ENCODE assay signal across 28 cellular contexts in the genomic region with DNA sequence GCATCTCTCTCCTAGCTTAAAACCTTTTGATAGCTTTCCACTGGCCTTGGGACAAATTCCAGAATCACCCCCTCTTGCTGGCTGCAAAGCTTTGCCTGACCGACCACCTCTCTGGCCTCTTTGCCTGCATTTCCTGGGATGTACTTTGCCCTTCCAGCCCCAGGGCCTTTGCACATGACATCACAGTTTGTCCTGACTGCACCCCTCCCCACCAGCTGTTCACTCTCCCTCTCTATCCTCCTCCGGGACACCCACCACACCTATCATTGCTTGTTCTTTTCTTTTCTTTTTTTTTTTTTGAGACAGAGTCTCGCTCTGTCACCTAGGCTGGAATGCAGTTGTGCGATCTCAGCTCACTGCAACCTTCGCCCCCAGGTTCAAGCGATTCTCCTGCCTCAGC. TPM values are rescaled to one million over a fixed set of nuclear protein-coding genes. Genes with fewer than 3 reads are reported as not detected.
DNase-seq lines count a peak whose midpoint lies in the region; ATAC-seq, FAIRE-seq and TF ChIP-seq lines count a peak whose summit lies in the region.
"Had no signal": no experiment of that assay in that cellular context is flagged by ENCODE, and none has a peak within 500 bp of the region (broad histone marks: within the 10 kb centered on the region; RNA-seq: fewer than 3 reads in every experiment).

No MANE protein-coding gene starts in this region.

- H3K4me1 ChIP-seq in HepG2 (ENCODE audit: insufficient read depth, low read length) (peaks cover 8% of the 10 kb centered on the region), right lobe of liver (no peaks in the 10 kb centered on the region), K562 (replicated peaks in 1 of 2; ENCODE audit: control insufficient read depth in 2 of 2, insufficient read depth in 2 of 2, low read length in 2 of 2) (peaks cover 0 to 53% of the 10 kb centered on the region in 2 experiments; a peak in 2 of 5 replicates)
- H3K4me1 ChIP-seq: SJSA1 had no signal

- CTCF ChIA-PET in HepG2 (lab: Yijun Ruan, JAX; ENCODE audit: low intra/inter-chr PET ratio, low total read pairs) (interaction anchor here (2.6 kb wide), 1 partner anchor 31 kb away, joined by 15 read pairs; no protein-coding TSS in a partner anchor), K562 (lab: Yijun Ruan, JAX; ENCODE audit: low intra/inter-chr PET ratio) (no interaction called here)

- H3K4me3 Mint-ChIP-seq in memory B cell = no peak overlapping the region
- H3K4me3 Mint-ChIP-seq: CD4-positive, alpha-beta T cell had no signal

- no peak overlapping the region for H3K4me3 ChIP-seq in HepG2 (replicated peaks in 1 of 3; ENCODE audit: insufficient read depth in 1 of 3, low read depth in 2 of 3, low read length in 3 of 3)
- H3K4me3 ChIP-seq in right lobe of liver = no peak overlapping the region
- H3K4me3 ChIP-seq in K562 = no peak overlapping the region
- H3K4me3 ChIP-seq: BLaER1 treated with 17β-estradiol and CSF1 and Interleukin-3, amounts not matched to agents 10 nM and 100 nM; PC-9; SJSA1 had no signal

- H2AFZ ChIP-seq in HepG2 (ENCODE audit: low read length) (no peak overlapping the region), K562 (ENCODE audit: low read depth, low read length) (no peak overlapping the region)
- H2AFZ ChIP-seq: PC-9 had no signal

- WGBS in HepG2 (ENCODE audit: low lambda C conversion rate) = 83% methylated on average over 6 of the region's 6 CpGs
- 95% methylated on average over 6 of the region's 6 CpGs for WGBS in right lobe of liver (ENCODE audit: insufficient coverage, low coverage, low lambda C conversion rate, missing lambda C conversion rate)
- 31% methylated on average over 4 of the region's 6 CpGs for WGBS in K562 (ENCODE audit: insufficient coverage, low coverage, missing lambda C conversion rate)

- H3K79me2 ChIP-seq in HepG2 (ENCODE audit: insufficient read depth, low read length) (no peaks in the 10 kb centered on the region), K562 (ENCODE audit: control insufficient read depth, insufficient read depth, low read length) (no peaks in the 10 kb centered on the region)

- no peak for TF ChIP-seq POLR2A in HepG2 (IDR thresholded peaks at IDR 0.05; ENCODE audit: insufficient read depth in 1 of 2, low read depth in 2 of 2, low read length in 2 of 2)
- TF ChIP-seq POLR2A in right lobe of liver (IDR thresholded peaks at IDR 0.05) = no peak
- no peak for TF ChIP-seq POLR2A in K562 (conservative IDR thresholded peaks at IDR 0.05)

- POLR2A ChIA-PET in HepG2 (lab: Yijun Ruan, JAX) = interaction anchor here (1.3 to 5.7 kb wide), 2 partner anchors 16 to 24 kb away, joined by 3 to 59 read pairs; a partner anchor contains a TSS
- POLR2A ChIA-PET in K562 (lab: Yijun Ruan, JAX) = interaction anchor here (0.5 to 1.4 kb wide), 4 partner anchors 10 to 716 kb away, joined by 3 to 5 read pairs (median 4); no protein-coding TSS in a partner anchor

- no peaks in the 10 kb centered on the region for H3K27me3 Mint-ChIP-seq in memory B cell
- H3K27me3 Mint-ChIP-seq: CD4-positive, alpha-beta T cell had no signal

- H3K9me1 ChIP-seq in K562 (ENCODE audit: control insufficient read depth, insufficient read depth, low read length) = peaks cover 2% of the 10 kb centered on the region

- H3K27ac ChIP-seq in HepG2 (ENCODE audit: extremely low read length, insufficient read depth, low read length) (no peak overlapping the region), right lobe of liver (no peak overlapping the region), K562 (ENCODE audit: extremely low read depth, low read depth, low read length) (no peak overlapping the region)
- H3K27ac ChIP-seq: PC-9, SJSA1 had no signal

- TF ChIP-seq CTCF in HepG2 (CRISPR knock-in tag; IDR thresholded peaks at IDR 0.05) = no peak
- TF ChIP-seq CTCF in right lobe of liver (IDR thresholded peaks at IDR 0.05) = no peak
- TF ChIP-seq CTCF in K562 (IDR thresholded peaks at IDR 0.05 in 2 of 3, conservative IDR thresholded peaks at IDR 0.05 in 1 of 3; ENCODE audit: insufficient read depth in 2 of 3, low read depth in 1 of 3, low read length in 3 of 3) = no peak

- H3K4me2 ChIP-seq in HepG2 (ENCODE audit: low read depth, low read length) = no peak overlapping the region
- no peak overlapping the region for H3K4me2 ChIP-seq in K562 (ENCODE audit: insufficient read depth, low read length)
- H3K4me2 ChIP-seq: BLaER1 treated with 17β-estradiol and CSF1 and Interleukin-3, amounts not matched to agents 10 nM and 100 nM; PC-9 had no signal

- intact Hi-C loops in HepG2 (cut with micrococcal nuclease; ENCODE audit: unreplicated experiment) (no loop called here), right lobe of liver (cut with DNase I) (no loop called here), K562 (cut with micrococcal nuclease) (no loop called here)

- H3K27me3 ChIP-seq in HepG2 (ENCODE audit: control insufficient read depth in 1 of 2, insufficient read depth in 2 of 2, low read length in 2 of 2) (no peaks in the 10 kb centered on the region), right lobe of liver (no peaks in the 10 kb centered on the region), K562 (ENCODE audit: control insufficient read depth in 2 of 2, insufficient read depth in 2 of 2, low read length in 2 of 2) (peaks cover 10 to 49% of the 10 kb centered on the region in 2 experiments; a peak in 4 of 5 replicates)
- H3K27me3 ChIP-seq: BLaER1 treated with 17β-estradiol and CSF1 and Interleukin-3, amounts not matched to agents 10 nM and 100 nM; SJSA1 had no signal

- H3K9ac ChIP-seq in HepG2 (ENCODE audit: insufficient read depth, low read depth, low read length) = no peak overlapping the region
- no peak overlapping the region for H3K9ac ChIP-seq in K562 (ENCODE audit: insufficient read depth in 1 of 2, low read depth in 2 of 2, low read length in 2 of 2)

- H3K36me3 ChIP-seq in HepG2 (replicated peaks in 1 of 2; ENCODE audit: control insufficient read depth in 1 of 2, insufficient read depth in 2 of 2, low read length in 2 of 2) (peaks cover 0 to 6% of the 10 kb centered on the region in 2 experiments; a peak in 2 of 5 replicates), right lobe of liver (no peaks in the 10 kb centered on the region), K562 (ENCODE audit: control insufficient read depth, insufficient read depth, low read length) (no peaks in the 10 kb centered on the region)

- in situ Hi-C loops in HepG2 (cut with HindIII; ENCODE audit: extremely low pct_ligation_motif_present, low pct_unique_long_range_greater_than_20kb) = no loop called here
- in situ Hi-C loops in K562 (cut with MboI) = no loop called here

- H3K27ac Mint-ChIP-seq in memory B cell = peak overlapping the region; percentile 66
- H3K27ac Mint-ChIP-seq: CD4-positive, alpha-beta T cell had no signal

- H3K36me3 Mint-ChIP-seq in memory B cell = peaks cover 35% of the 10 kb centered on the region

- DNase-seq in HepG2 (ENCODE audit: low spot score) (no peak), right lobe of liver (no peak), K562 (ENCODE audit: extremely low read depth in 1 of 4, low spot score in 3 of 4) (no peak), memory B cell (ENCODE audit: low spot score in 2 of 2) (no peak)
- DNase-seq: CD4-positive, alpha-beta T cell; COR-L47; DND-41; H7; KBM-7; NCI-H2029; NCI-H526 treated with DMSO at 0.1 percent for 48 hours; PC-9; Right ventricle myocardium superior had no signal

- ATAC-seq in HepG2 = no peak
- ATAC-seq in right lobe of liver = no peak
- no peak for ATAC-seq in K562
- no peak for ATAC-seq in memory B cell (ENCODE audit: low read depth)
- no peak for ATAC-seq in GM19324 (IDR thresholded peaks at IDR 0.05; ENCODE audit: low FRiP score, unreplicated experiment)
- ATAC-seq in GM21447 (IDR thresholded peaks at IDR 0.05; ENCODE audit: unreplicated experiment) = no peak
- ATAC-seq in SK-N-SH treated with all-trans-retinoic acid at 6 μM for 48 hours = no peak
- no peak for ATAC-seq in activated CD4-positive, CD25-positive, alpha-beta regulatory T cell treated with anti-CD3 and anti-CD28 coated beads, Interleukin-2, amount 50 U/mL, for 24 hours

- H3K9me3 ChIP-seq in HepG2 (ENCODE audit: low read length) = no peaks in the 10 kb centered on the region
- H3K9me3 ChIP-seq in right lobe of liver = no peaks in the 10 kb centered on the region
- no peaks in the 10 kb centered on the region for H3K9me3 ChIP-seq in K562 (replicated peaks; ENCODE audit: control insufficient read depth, insufficient read depth, low read depth, low read length)
- H3K9me3 ChIP-seq: BLaER1 treated with 17β-estradiol and CSF1 and Interleukin-3, amounts not matched to agents 10 nM and 100 nM; SJSA1 had no signal

- H3K9me3 Mint-ChIP-seq in memory B cell = no peaks in the 10 kb centered on the region
- H3K9me3 Mint-ChIP-seq: CD4-positive, alpha-beta T cell had no signal

- H3K4me1 Mint-ChIP-seq in memory B cell = peaks cover 26% of the 10 kb centered on the region

- H4K20me1 ChIP-seq in HepG2 (ENCODE audit: insufficient read depth, low read length) = no peaks in the 10 kb centered on the region
- peaks cover 3% of the 10 kb centered on the region; the same call in 1 of the 2 replicates for H4K20me1 ChIP-seq in K562 (replicated peaks; ENCODE audit: control insufficient read depth, insufficient read depth, low read length)

- no TSS peak for BruUV-seq in HepG2 (replicated peaks; lab: Mats Ljungman, UMichigan)
- BruUV-seq in K562 (replicated peaks; lab: Mats Ljungman, UMichigan) = no TSS peak

- FAIRE-seq in HepG2 (lab: Jason Lieb, UNC) (peak; percentile 12), K562 (lab: Jason Lieb, UNC) (no peak)
- FAIRE-seq: GM12892, GM19239 had no signal

- TF ChIP-seq RAD21 in HepG2 (CRISPR knock-in tag; IDR thresholded peaks at IDR 0.05) = no peak
- TF ChIP-seq RAD21 in K562 (CRISPR knock-in tag; conservative IDR thresholded peaks at IDR 0.05 in 1 of 2, IDR thresholded peaks at IDR 0.05 in 1 of 2) = no peak

- no peak for TF ChIP-seq EP300 in HepG2 (IDR thresholded peaks at IDR 0.05; ENCODE audit: low read depth in 2 of 2, low read length in 2 of 2)
- no peak for TF ChIP-seq EP300 in HepG2 (CRISPR knock-in tag; IDR thresholded peaks at IDR 0.05; ENCODE audit: borderline replicate concordance)
- TF ChIP-seq EP300 in K562 (IDR thresholded peaks at IDR 0.05; ENCODE audit: low read length) = no peak

RNA-seq across cellular contexts. Expression of a gene that starts 7.9 kb away (rescaled TPM):
- total RNA-seq in HepG2 (2016; rRNA removed; fragmentation: Illumina TruSeq; extraction: Trizol) (not detected in 2 replicates), right lobe of liver (not detected), K562 (2014; rRNA removed) (not detected in 2 replicates), K562 (2014; rRNA removed; fragmentation: Illumina TruSeq; extraction: Trizol) (not detected in 2 replicates), K562 (2015; rRNA removed; fragmentation: Illumina TruSeq; extraction: Trizol) (not detected in 2 replicates), K562 (2021) (not detected in 2 replicates)
- total RNA-seq in HepG2 (2016; cell fraction: cytosol; rRNA removed; fragmentation: Illumina TruSeq; extraction: Trizol; ENCODE audit: low read depth) = not detected in 2 replicates
- total RNA-seq in HepG2 (2016; cell fraction: insoluble cytoplasmic fraction; rRNA removed; fragmentation: Illumina TruSeq; extraction: Trizol) = not detected in 2 replicates
- total RNA-seq in HepG2 (2016; cell fraction: membrane; rRNA removed; fragmentation: Illumina TruSeq; extraction: Trizol) = not detected in 2 replicates
- total RNA-seq in HepG2 (2016; cell fraction: nucleus; rRNA removed; fragmentation: Illumina TruSeq; extraction: Trizol) = not detected in 2 replicates
- polyA plus RNA-seq in HepG2 (2011; rRNA removed) (0.03 and 0.07 TPM in 2 replicates), K562 (2011; rRNA removed) (not detected in 2 replicates), K562 (2014; fragmentation: Illumina TruSeq; extraction: Trizol) (not detected in 2 replicates), K562 (2014; fragmentation: Nextera tagmentation; extraction: Ambion mirVana) (not detected), K562 (2014; rRNA removed) (not detected in 2 replicates)
- polyA plus RNA-seq in HepG2 (2011; cell fraction: cytosol; rRNA removed) = not detected in 2 replicates
- 0.23 and 0.42 TPM in 2 replicates for polyA plus RNA-seq in HepG2 (2011; cell fraction: nucleus; rRNA removed)
- 0.31 TPM in 1 of 2 replicates, not detected in the other for polyA plus RNA-seq in HepG2 (2012)
- polyA plus RNA-seq in HepG2 (2016; cell fraction: cytosol; fragmentation: Illumina TruSeq; extraction: Trizol; ENCODE audit: low read depth) = not detected in 2 replicates
- not detected in 2 replicates for polyA plus RNA-seq in HepG2 (2016; cell fraction: insoluble cytoplasmic fraction; fragmentation: Illumina TruSeq; extraction: Trizol; ENCODE audit: low read depth)
- not detected in 2 replicates for polyA plus RNA-seq in HepG2 (2016; cell fraction: membrane; fragmentation: Illumina TruSeq; extraction: Trizol; ENCODE audit: low read depth)
- not detected in 2 replicates for polyA plus RNA-seq in HepG2 (2016; cell fraction: nucleus; fragmentation: Illumina TruSeq; extraction: Trizol; ENCODE audit: insufficient read depth, low read depth)
- not detected in 2 replicates for polyA minus RNA-seq in HepG2 (2011; rRNA and poly(A)+ RNA removed; ENCODE audit: low replicate concordance)
- not detected in 2 replicates for polyA minus RNA-seq in HepG2 (2011; cell fraction: cytosol; rRNA and poly(A)+ RNA removed)
- polyA minus RNA-seq in HepG2 (2011; cell fraction: nucleus; rRNA and poly(A)+ RNA removed) = not detected in 2 replicates
- total RNA-seq in K562 (2011; cell fraction: chromatin; rRNA removed; ENCODE audit: low replicate concordance) = not detected in 2 replicates
- not detected in 2 replicates for total RNA-seq in K562 (2011; cell fraction: nucleolus; rRNA removed)
- total RNA-seq in K562 (2011; cell fraction: nucleoplasm; rRNA removed) = not detected in 2 replicates
- not detected in 2 replicates for polyA plus RNA-seq in K562 (2011; cell fraction: cytosol; rRNA removed)
- not detected in 2 replicates for polyA plus RNA-seq in K562 (2011; cell fraction: nucleus; rRNA removed)
- polyA plus RNA-seq in K562 (2012) = not detected in 2 replicates
- not detected in 2 replicates for polyA minus RNA-seq in K562 (2011; rRNA and poly(A)+ RNA removed)
- polyA minus RNA-seq in K562 (2011; cell fraction: cytosol; rRNA and poly(A)+ RNA removed) = not detected in 2 replicates
- not detected in 2 replicates for polyA minus RNA-seq in K562 (2011; cell fraction: nucleus; rRNA and poly(A)+ RNA removed)
- total RNA-seq: A172, HT-29, LHCN-M2, MCF 10A, NCI-H460, PC-9, Right ventricle myocardium superior, RPMI7951, SJSA1 had no signal
- polyA plus RNA-seq: AG04450 had no signal

RNA-seq across cellular contexts. Expression of a gene that starts 22.4 kb away (rescaled TPM):
- 21.5 and 22.3 TPM in 2 replicates for total RNA-seq in HepG2 (2016; rRNA removed; fragmentation: Illumina TruSeq; extraction: Trizol)
- 2.7 and 3.0 TPM in 2 replicates for total RNA-seq in HepG2 (2016; cell fraction: cytosol; rRNA removed; fragmentation: Illumina TruSeq; extraction: Trizol; ENCODE audit: low read depth)
- total RNA-seq in HepG2 (2016; cell fraction: insoluble cytoplasmic fraction; rRNA removed; fragmentation: Illumina TruSeq; extraction: Trizol) = 22.1 and 22.5 TPM in 2 replicates
- 7.2 and 8.1 TPM in 2 replicates for total RNA-seq in HepG2 (2016; cell fraction: membrane; rRNA removed; fragmentation: Illumina TruSeq; extraction: Trizol)
- total RNA-seq in HepG2 (2016; cell fraction: nucleus; rRNA removed; fragmentation: Illumina TruSeq; extraction: Trizol) = 23.0 and 27.1 TPM in 2 replicates
- polyA plus RNA-seq in HepG2 (2011; rRNA removed) = 23.5 and 30.4 TPM in 2 replicates
- polyA plus RNA-seq in HepG2 (2011; cell fraction: cytosol; rRNA removed) = 11.6 and 11.8 TPM in 2 replicates
- 87.2 and 93.5 TPM in 2 replicates for polyA plus RNA-seq in HepG2 (2011; cell fraction: nucleus; rRNA removed)
- polyA plus RNA-seq in HepG2 (2012) = 28.0 and 29.8 TPM in 2 replicates
- 0.86 and 0.95 TPM in 2 replicates for polyA plus RNA-seq in HepG2 (2016; cell fraction: cytosol; fragmentation: Illumina TruSeq; extraction: Trizol; ENCODE audit: low read depth)
- polyA plus RNA-seq in HepG2 (2016; cell fraction: insoluble cytoplasmic fraction; fragmentation: Illumina TruSeq; extraction: Trizol; ENCODE audit: low read depth) = 15.3 and 21.2 TPM in 2 replicates
- polyA plus RNA-seq in HepG2 (2016; cell fraction: membrane; fragmentation: Illumina TruSeq; extraction: Trizol; ENCODE audit: low read depth) = 2.1 and 3.0 TPM in 2 replicates
- polyA plus RNA-seq in HepG2 (2016; cell fraction: nucleus; fragmentation: Illumina TruSeq; extraction: Trizol; ENCODE audit: insufficient read depth, low read depth) = 66.1 and 73.3 TPM in 2 replicates
- 39.5 and 89.3 TPM in 2 replicates for polyA minus RNA-seq in HepG2 (2011; rRNA and poly(A)+ RNA removed; ENCODE audit: low replicate concordance)
- polyA minus RNA-seq in HepG2 (2011; cell fraction: cytosol; rRNA and poly(A)+ RNA removed) = 31.1 and 31.4 TPM in 2 replicates
- polyA minus RNA-seq in HepG2 (2011; cell fraction: nucleus; rRNA and poly(A)+ RNA removed) = 27.4 and 30.3 TPM in 2 replicates
- 10 to 100 TPM in 5 of 6 experiments, 1 to 10 TPM in 1; 10.0 to 12.9 (median 12.0) TPM for total RNA-seq in right lobe of liver
- total RNA-seq in K562 (2011; cell fraction: chromatin; rRNA removed; ENCODE audit: low replicate concordance) = 48.0 and 101 TPM in 2 replicates
- total RNA-seq in K562 (2011; cell fraction: nucleolus; rRNA removed) = 46.3 and 49.0 TPM in 2 replicates
- 34.9 and 41.1 TPM in 2 replicates for total RNA-seq in K562 (2011; cell fraction: nucleoplasm; rRNA removed)
- total RNA-seq in K562 (2014; rRNA removed) = 20.5 and 21.6 TPM in 2 replicates
- total RNA-seq in K562 (2014; rRNA removed; fragmentation: Illumina TruSeq; extraction: Trizol) = 8.8 and 10.0 TPM in 2 replicates
- 13.3 and 15.6 TPM in 2 replicates for total RNA-seq in K562 (2015; rRNA removed; fragmentation: Illumina TruSeq; extraction: Trizol)
- total RNA-seq in K562 (2021) = 36.8 and 39.7 TPM in 2 replicates
- 12.6 and 20.8 TPM in 2 replicates for polyA plus RNA-seq in K562 (2011; rRNA removed)
- 9.9 and 13.8 TPM in 2 replicates for polyA plus RNA-seq in K562 (2011; cell fraction: cytosol; rRNA removed)
- 60.0 and 60.8 TPM in 2 replicates for polyA plus RNA-seq in K562 (2011; cell fraction: nucleus; rRNA removed)
- 24.4 and 24.9 TPM in 2 replicates for polyA plus RNA-seq in K562 (2012)
- 24.5 and 25.4 TPM in 2 replicates for polyA plus RNA-seq in K562 (2014; fragmentation: Illumina TruSeq; extraction: Trizol)
- polyA plus RNA-seq in K562 (2014; fragmentation: Nextera tagmentation; extraction: Ambion mirVana) = 1 to 10 TPM; 1.6 to 1.7 TPM
- 15.6 and 22.1 TPM in 2 replicates for polyA plus RNA-seq in K562 (2014; rRNA removed)
- 56.4 and 69.3 TPM in 2 replicates for polyA minus RNA-seq in K562 (2011; rRNA and poly(A)+ RNA removed)
- 26.6 and 31.1 TPM in 2 replicates for polyA minus RNA-seq in K562 (2011; cell fraction: cytosol; rRNA and poly(A)+ RNA removed)
- 11.0 and 22.8 TPM in 2 replicates for polyA minus RNA-seq in K562 (2011; cell fraction: nucleus; rRNA and poly(A)+ RNA removed)

RNA-seq across cellular contexts. Expression of a gene that starts 25.9 kb away (rescaled TPM):
- total RNA-seq in HepG2 (2016; rRNA removed; fragmentation: Illumina TruSeq; extraction: Trizol) = 4.2 and 7.8 TPM in 2 replicates
- total RNA-seq in HepG2 (2016; cell fraction: cytosol; rRNA removed; fragmentation: Illumina TruSeq; extraction: Trizol; ENCODE audit: low read depth) = 3.3 and 3.4 TPM in 2 replicates
- 2.8 and 8.6 TPM in 2 replicates for total RNA-seq in HepG2 (2016; cell fraction: insoluble cytoplasmic fraction; rRNA removed; fragmentation: Illumina TruSeq; extraction: Trizol)
- total RNA-seq in HepG2 (2016; cell fraction: membrane; rRNA removed; fragmentation: Illumina TruSeq; extraction: Trizol) = 3.2 and 3.5 TPM in 2 replicates
- 10.0 and 14.7 TPM in 2 replicates for total RNA-seq in HepG2 (2016; cell fraction: nucleus; rRNA removed; fragmentation: Illumina TruSeq; extraction: Trizol)
- 24.2 and 27.6 TPM in 2 replicates for polyA plus RNA-seq in HepG2 (2011; rRNA removed)
- polyA plus RNA-seq in HepG2 (2011; cell fraction: cytosol; rRNA removed) = 9.7 and 15.2 TPM in 2 replicates
- polyA plus RNA-seq in HepG2 (2011; cell fraction: nucleus; rRNA removed) = 96.1 and 124 TPM in 2 replicates
- 17.9 and 27.7 TPM in 2 replicates for polyA plus RNA-seq in HepG2 (2012)
- 1.2 and 1.5 TPM in 2 replicates for polyA plus RNA-seq in HepG2 (2016; cell fraction: cytosol; fragmentation: Illumina TruSeq; extraction: Trizol; ENCODE audit: low read depth)
- polyA plus RNA-seq in HepG2 (2016; cell fraction: insoluble cytoplasmic fraction; fragmentation: Illumina TruSeq; extraction: Trizol; ENCODE audit: low read depth) = 3.8 and 4.6 TPM in 2 replicates
- polyA plus RNA-seq in HepG2 (2016; cell fraction: membrane; fragmentation: Illumina TruSeq; extraction: Trizol; ENCODE audit: low read depth) = 2.0 and 3.1 TPM in 2 replicates
- polyA plus RNA-seq in HepG2 (2016; cell fraction: nucleus; fragmentation: Illumina TruSeq; extraction: Trizol; ENCODE audit: insufficient read depth, low read depth) = 23.9 and 27.3 TPM in 2 replicates
- polyA minus RNA-seq in HepG2 (2011; rRNA and poly(A)+ RNA removed; ENCODE audit: low replicate concordance) = 8.1 and 40.4 TPM in 2 replicates
- 12.8 and 13.5 TPM in 2 replicates for polyA minus RNA-seq in HepG2 (2011; cell fraction: cytosol; rRNA and poly(A)+ RNA removed)
- polyA minus RNA-seq in HepG2 (2011; cell fraction: nucleus; rRNA and poly(A)+ RNA removed) = 26.5 and 30.6 TPM in 2 replicates
- 10 to 100 TPM in 3 of 6 experiments, 1 to 10 TPM in 3; 7.1 to 18.6 (median 11.0) TPM for total RNA-seq in right lobe of liver
- 5.1 and 22.6 TPM in 2 replicates for total RNA-seq in K562 (2011; cell fraction: chromatin; rRNA removed; ENCODE audit: low replicate concordance)
- total RNA-seq in K562 (2011; cell fraction: nucleolus; rRNA removed) = 12.2 and 15.7 TPM in 2 replicates
- total RNA-seq in K562 (2011; cell fraction: nucleoplasm; rRNA removed) = 4.0 and 6.5 TPM in 2 replicates
- total RNA-seq in K562 (2014; rRNA removed) = 1.5 and 4.0 TPM in 2 replicates
- 0.19 and 0.47 TPM in 2 replicates for total RNA-seq in K562 (2014; rRNA removed; fragmentation: Illumina TruSeq; extraction: Trizol)
- total RNA-seq in K562 (2015; rRNA removed; fragmentation: Illumina TruSeq; extraction: Trizol) = 0.65 and 0.75 TPM in 2 replicates
- total RNA-seq in K562 (2021) = 2.3 and 2.8 TPM in 2 replicates
- polyA plus RNA-seq in K562 (2011; rRNA removed) = 1.1 and 3.1 TPM in 2 replicates
- 1.7 and 6.2 TPM in 2 replicates for polyA plus RNA-seq in K562 (2011; cell fraction: cytosol; rRNA removed)
- 8.1 and 13.7 TPM in 2 replicates for polyA plus RNA-seq in K562 (2011; cell fraction: nucleus; rRNA removed)
- polyA plus RNA-seq in K562 (2012) = 1.5 and 1.7 TPM in 2 replicates
- polyA plus RNA-seq in K562 (2014; fragmentation: Illumina TruSeq; extraction: Trizol) = 1.3 and 1.6 TPM in 2 replicates
- under 1 TPM; 0.04 to 0.06 TPM for polyA plus RNA-seq in K562 (2014; fragmentation: Nextera tagmentation; extraction: Ambion mirVana)
- polyA plus RNA-seq in K562 (2014; rRNA removed) = 1.5 and 1.6 TPM in 2 replicates
- polyA minus RNA-seq in K562 (2011; rRNA and poly(A)+ RNA removed) = 0.74 and 1.6 TPM in 2 replicates
- 2.7 and 6.3 TPM in 2 replicates for polyA minus RNA-seq in K562 (2011; cell fraction: cytosol; rRNA and poly(A)+ RNA removed)
- polyA minus RNA-seq in K562 (2011; cell fraction: nucleus; rRNA and poly(A)+ RNA removed) = 4.7 and 5.3 TPM in 2 replicates
